ENCODE assay signal across 1 cellular context in genomic region chr2:27131429-27131828, GRCh38.
TF ChIP-seq lines count a peak whose summit lies in the region.

No MANE protein-coding gene starts in this region.

TF ChIP-seq in K562, 482 proteins besides CTCF, POLR2A, EP300 and RAD21:
- no peak for TF ChIP-seq KLF10 (CRISPR knock-in tag; IDR thresholded peaks at IDR 0.05)
- TF ChIP-seq TAF9B (IDR thresholded peaks at IDR 0.05; ENCODE audit: partially characterized antibody) = no peak
- peak; percentile 11; the same call in 1 of the 2 replicates for TF ChIP-seq RBFOX2 (IDR thresholded peaks at IDR 0.05; ENCODE audit: low read depth, low read length)
